1 cellular context compared by ENCODE assay signal in the genomic region with DNA sequence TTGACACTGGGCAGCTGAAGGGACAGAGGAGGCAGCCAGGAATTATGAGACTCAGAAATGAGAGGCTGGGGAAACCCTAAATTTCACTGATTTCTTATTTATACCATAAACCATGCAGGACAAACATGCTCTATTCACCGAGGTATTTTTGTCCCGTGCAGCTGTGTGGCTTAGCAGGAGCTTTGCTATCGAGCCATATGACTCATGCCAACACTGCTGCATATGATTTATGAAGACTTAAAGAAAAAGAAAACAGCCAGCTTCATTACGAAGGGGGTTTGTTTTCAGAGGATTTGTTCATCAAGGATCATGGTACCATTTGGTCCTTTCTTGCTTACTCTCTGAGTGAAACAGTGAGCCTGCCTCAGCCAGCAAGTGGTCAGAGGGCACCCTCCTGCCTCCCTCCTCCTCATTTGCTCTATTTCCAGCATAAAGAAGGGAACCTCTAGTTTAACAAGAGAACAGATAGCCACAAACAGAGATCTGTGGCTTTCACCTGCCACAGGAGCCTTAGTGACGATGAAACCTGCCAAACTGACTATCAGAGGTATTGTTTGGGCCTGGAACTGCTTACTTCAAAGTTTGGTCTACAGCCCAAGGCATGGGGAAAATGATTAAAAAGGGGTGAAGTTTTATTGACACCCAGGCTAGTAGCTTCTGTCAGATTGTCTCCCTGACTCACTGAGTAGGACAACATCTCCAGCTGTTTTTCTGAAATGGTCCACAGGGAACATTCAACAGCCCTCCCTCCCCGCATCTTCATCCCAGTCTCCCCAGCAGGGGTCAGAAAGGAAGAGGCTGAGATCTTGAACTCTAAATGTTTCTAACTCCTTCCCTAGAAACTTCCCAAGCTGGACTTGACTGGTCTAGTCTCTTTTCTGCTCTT.
TF ChIP-seq lines count a peak whose summit lies in the region.

No MANE protein-coding gene starts in this region.

TF ChIP-seq in SK-N-SH, 30 proteins besides CTCF, POLR2A, EP300 and RAD21 (continued from another document):
- TF ChIP-seq, protein P1, sequence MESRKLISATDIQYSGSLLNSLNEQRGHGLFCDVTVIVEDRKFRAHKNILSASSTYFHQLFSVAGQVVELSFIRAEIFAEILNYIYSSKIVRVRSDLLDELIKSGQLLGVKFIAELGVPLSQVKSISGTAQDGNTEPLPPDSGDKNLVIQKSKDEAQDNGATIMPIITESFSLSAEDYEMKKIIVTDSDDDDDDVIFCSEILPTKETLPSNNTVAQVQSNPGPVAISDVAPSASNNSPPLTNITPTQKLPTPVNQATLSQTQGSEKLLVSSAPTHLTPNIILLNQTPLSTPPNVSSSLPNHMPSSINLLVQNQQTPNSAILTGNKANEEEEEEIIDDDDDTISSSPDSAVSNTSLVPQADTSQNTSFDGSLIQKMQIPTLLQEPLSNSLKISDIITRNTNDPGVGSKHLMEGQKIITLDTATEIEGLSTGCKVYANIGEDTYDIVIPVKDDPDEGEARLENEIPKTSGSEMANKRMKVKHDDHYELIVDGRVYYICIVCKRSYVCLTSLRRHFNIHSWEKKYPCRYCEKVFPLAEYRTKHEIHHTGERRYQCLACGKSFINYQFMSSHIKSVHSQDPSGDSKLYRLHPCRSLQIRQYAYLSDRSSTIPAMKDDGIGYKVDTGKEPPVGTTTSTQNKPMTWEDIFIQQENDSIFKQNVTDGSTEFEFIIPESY (IDR thresholded peaks at IDR 0.05; ENCODE audit: borderline replicate concordance, low read depth), result no peak
- TF ChIP-seq EZH2phosphoT487 (IDR thresholded peaks at IDR 0.05; ENCODE audit: borderline replicate concordance, low read depth) (no peak), GABPA (IDR thresholded peaks at IDR 0.05; ENCODE audit: low read depth) (no peak), SMC3 (IDR thresholded peaks at IDR 0.05; ENCODE audit: low read depth, low read length) (no peak)
TF ChIP-seq in SK-N-SH: peak in this region for 5.
